ENCODE assay signal across 8 cellular contexts in the genomic region with DNA sequence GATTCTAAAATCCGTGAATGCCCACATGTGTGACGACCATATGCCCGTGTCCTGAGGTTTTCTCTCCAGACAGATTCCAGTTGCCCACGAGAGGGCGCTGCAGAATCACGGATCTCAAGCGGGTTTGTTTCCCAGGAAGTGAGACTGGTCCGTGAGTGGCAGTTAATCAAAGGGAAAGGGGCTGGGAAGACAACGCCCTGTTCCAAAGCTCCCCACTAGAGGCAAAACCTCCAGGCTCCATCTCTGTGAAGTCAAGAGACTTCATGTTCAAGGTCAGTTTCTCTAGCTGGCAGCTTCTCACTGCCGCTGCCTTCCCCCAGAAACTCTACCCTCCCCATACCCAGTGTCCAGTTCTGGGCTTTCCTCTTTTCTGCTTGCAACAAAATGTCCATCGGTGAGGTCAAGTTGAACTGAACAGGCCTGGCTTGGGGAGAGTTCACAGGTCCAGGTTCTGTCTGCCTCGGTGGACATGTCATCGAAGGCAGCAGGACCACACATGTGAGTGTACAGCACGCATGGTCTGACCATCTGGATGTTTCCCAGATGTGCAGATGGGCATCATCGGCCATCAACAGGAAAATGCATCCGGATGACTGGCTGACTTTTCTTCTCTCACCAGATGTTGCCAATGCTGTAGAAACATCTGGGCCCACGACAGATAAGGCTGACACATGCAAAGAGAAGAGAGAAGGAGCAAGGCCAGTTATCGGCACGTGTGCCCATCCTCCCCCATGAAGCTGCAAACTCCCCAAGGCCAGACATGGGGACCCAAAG. TPM values are rescaled to one million over a fixed set of nuclear protein-coding genes. Genes with fewer than 3 reads are reported as not detected.
DNase-seq lines count a peak whose midpoint lies in the region; ATAC-seq, FAIRE-seq and TF ChIP-seq lines count a peak whose summit lies in the region.

No MANE protein-coding gene starts in this region.

- ATAC-seq in GM18517 (IDR thresholded peaks at IDR 0.05; ENCODE audit: unreplicated experiment) = no peak

- H3K27ac ChIP-seq in VCaP = no peak overlapping the region

- TF ChIP-seq CTCF in VCaP (conservative IDR thresholded peaks at IDR 0.05) = peak; percentile 91

- DNase-seq in A172 (ENCODE audit: low spot score) (peak; percentile 81), GM18507 (ENCODE audit: extremely low spot score, insufficient read length, low read depth) (peak; percentile 42), NCI-H2196 treated with DMSO at 0.1 percent for 48 hours (lab: John Stamatoyannopoulos, UW; ENCODE audit: unreplicated experiment) (peak; percentile 17), brain pericyte (ENCODE audit: low read depth, low spot score) (peak; percentile 68), inferior parietal cortex (ENCODE audit: extremely low spot score) (peak; percentile 98)
- DNase-seq in stimulated activated CD4-positive, alpha-beta T cell treated with anti-CD3 and anti-CD28 coated beads, Interleukin-1b, Interleukin-23, amount 100 ng/mL, for 1 hour (ENCODE audit: low read depth in 2 of 2) = peak; percentile 25 to 44

- FAIRE-seq in GM18507 (lab: Jason Lieb, UNC) = peak; percentile 87

RNA-seq across cellular contexts. Expression of gene NOX5, which starts 44.9 kb away (rescaled TPM):
- not detected in 2 replicates for total RNA-seq in A172 (2014; rRNA removed; shearing (Covaris generic))

Comparison
In these comparisons a context has a peak if more than half of its experiments do, and no peak if none do; other contexts are left out.
1. DNase-seq: peak in every context shown above with its lines; median percentile 98 in inferior parietal cortex; 81 in A172; 68 in brain pericyte; 42 in GM18507; 34 in stimulated activated CD4-positive, alpha-beta T cell treated with anti-CD3 and anti-CD28 coated beads, Interleukin-1b, Interleukin-23, amount 100 ng/mL, for 1 hour; 17 in NCI-H2196 treated with DMSO at 0.1 percent for 48 hours.